ENCODE assay signal across 26 cellular contexts in genomic region chr1:54743827-54744226, GRCh38. TPM values are rescaled to one million over a fixed set of nuclear protein-coding genes. Genes with fewer than 3 reads are reported as not detected.
A peak's percentile ranks its signal among the peaks of the same experiment; 100 is the strongest.
DNase-seq lines count a peak whose midpoint lies in the region; ATAC-seq lines count a peak whose summit lies in the region.
"Had no signal": no experiment of that assay in that cellular context is flagged by ENCODE, and none has a peak within 500 bp of the region (broad histone marks: within the 10 kb centered on the region; RNA-seq: fewer than 3 reads in every experiment).

No MANE protein-coding gene starts in this region.

- H3K4me1 Mint-ChIP-seq in activated T-helper 17 cell treated with anti-CD3 and anti-CD28 coated beads, Interleukin-2, amount 50 U/mL, for 72 hours, result no peaks in the 10 kb centered on the region
- H3K4me1 Mint-ChIP-seq: CD14-positive monocyte; CD8-positive, alpha-beta memory T cell had no signal

- peaks cover 51% of the 10 kb centered on the region for H3K36me3 Mint-ChIP-seq in activated T-helper 17 cell treated with anti-CD3 and anti-CD28 coated beads, Interleukin-2, amount 50 U/mL, for 72 hours (ENCODE audit: low read depth)

- peak overlapping the region; percentile 59 for H3K27ac Mint-ChIP-seq in activated T-helper 17 cell treated with anti-CD3 and anti-CD28 coated beads, Interleukin-2, amount 50 U/mL, for 72 hours

- H3K4me3 Mint-ChIP-seq in activated T-helper 17 cell treated with anti-CD3 and anti-CD28 coated beads, Interleukin-2, amount 50 U/mL, for 72 hours, result no peak overlapping the region
- H3K4me3 Mint-ChIP-seq: CD14-positive monocyte; CD8-positive, alpha-beta memory T cell had no signal

- ATAC-seq in activated T-helper 17 cell treated with anti-CD3 and anti-CD28 coated beads, Interleukin-2, amount 50 U/mL, for 72 hours (replicated peaks), result no peak

- H3K9me3 Mint-ChIP-seq in activated T-helper 17 cell treated with anti-CD3 and anti-CD28 coated beads, Interleukin-2, amount 50 U/mL, for 72 hours, result no peaks in the 10 kb centered on the region
- H3K9me3 Mint-ChIP-seq: CD14-positive monocyte; CD8-positive, alpha-beta memory T cell had no signal

- H3K27me3 Mint-ChIP-seq in activated T-helper 17 cell treated with anti-CD3 and anti-CD28 coated beads, Interleukin-2, amount 50 U/mL, for 72 hours, result no peaks in the 10 kb centered on the region
- H3K27me3 Mint-ChIP-seq: CD8-positive, alpha-beta memory T cell had no signal

- peak; percentile 35 for DNase-seq in activated CD8-positive, alpha-beta memory T cell treated with anti-CD3 and anti-CD28 coated beads for 24 hours
- DNase-seq in activated CD8-positive, alpha-beta memory T cell treated with anti-CD3 and anti-CD28 coated beads, Interleukin-2, amount 50 U/mL, for 48 hours, result no peak
- DNase-seq in mesenteric fat pad (ENCODE audit: low spot score) (peak; percentile 78), cerebellar cortex (ENCODE audit: low spot score) (no peak), OCI-M2 (lab: John Stamatoyannopoulos, UW; ENCODE audit: unreplicated experiment) (no peak)
- no peak for DNase-seq in activated CD4-positive, alpha-beta T cell treated with anti-CD3 and anti-CD28 coated beads, Interleukin-2, amount 50 U/mL, for 48 hours
- DNase-seq: BE2C; CD8-positive, alpha-beta memory T cell; DMS79 treated with DMSO at 0.1 percent for 48 hours; GF-D8; GM23248; KBM-7; MG63; NCI-H1105 treated with DMSO at 0.1 percent for 48 hours; NCI-H146; NCI-H1930; NCI-H446; NCI-H524 treated with DMSO at 0.1 percent for 48 hours; NCI-H82; NK-92 treated with Interleukin-12 subunit alpha and Interleukin-12 subunit beta, amount 100 ng/mL, for 24 hours; RPMI8226; SHP77 had no signal

RNA-seq across cellular contexts. Expression of gene PARS2, which starts 20.5 kb away (rescaled TPM):
- 1 to 10 TPM; 4.7 to 6.6 TPM for total RNA-seq in activated T-helper 17 cell treated with anti-CD3 and anti-CD28 coated beads, Interleukin-2, amount 50 U/mL, for 72 hours
- total RNA-seq in mesenteric fat pad, result 1.9 TPM

RNA-seq across cellular contexts. Expression of gene TTC4, which starts 28.2 kb away (rescaled TPM):
- 10 to 100 TPM; 15.1 to 26.4 TPM for total RNA-seq in activated T-helper 17 cell treated with anti-CD3 and anti-CD28 coated beads, Interleukin-2, amount 50 U/mL, for 72 hours
- 18.1 TPM for total RNA-seq in mesenteric fat pad

RNA-seq across cellular contexts. Expression of gene TTC22, which starts 57.3 kb away (rescaled TPM):
- 10 to 100 TPM in 1 of 2 donors, 1 to 10 TPM in 1; 3.6 to 10.6 TPM for total RNA-seq in activated T-helper 17 cell treated with anti-CD3 and anti-CD28 coated beads, Interleukin-2, amount 50 U/mL, for 72 hours
- not detected for total RNA-seq in mesenteric fat pad
- total RNA-seq: GM23248, HT1080, SK-MEL-5 had no signal

Comparison
In these comparisons a context has a peak if more than half of its experiments do, and no peak if none do; other contexts are left out.
1. DNase-seq: peak in activated CD8-positive, alpha-beta memory T cell treated with anti-CD3 and anti-CD28 coated beads for 24 hours (single experiment) and mesenteric fat pad (single experiment); none in activated CD8-positive, alpha-beta memory T cell treated with anti-CD3 and anti-CD28 coated beads, Interleukin-2, amount 50 U/mL, for 48 hours (single experiment), cerebellar cortex (single experiment), activated CD4-positive, alpha-beta T cell treated with anti-CD3 and anti-CD28 coated beads, Interleukin-2, amount 50 U/mL, for 48 hours (0 of 2) and OCI-M2 (single experiment).